ENCODE assay signal across 9 cellular contexts in the genomic region with DNA sequence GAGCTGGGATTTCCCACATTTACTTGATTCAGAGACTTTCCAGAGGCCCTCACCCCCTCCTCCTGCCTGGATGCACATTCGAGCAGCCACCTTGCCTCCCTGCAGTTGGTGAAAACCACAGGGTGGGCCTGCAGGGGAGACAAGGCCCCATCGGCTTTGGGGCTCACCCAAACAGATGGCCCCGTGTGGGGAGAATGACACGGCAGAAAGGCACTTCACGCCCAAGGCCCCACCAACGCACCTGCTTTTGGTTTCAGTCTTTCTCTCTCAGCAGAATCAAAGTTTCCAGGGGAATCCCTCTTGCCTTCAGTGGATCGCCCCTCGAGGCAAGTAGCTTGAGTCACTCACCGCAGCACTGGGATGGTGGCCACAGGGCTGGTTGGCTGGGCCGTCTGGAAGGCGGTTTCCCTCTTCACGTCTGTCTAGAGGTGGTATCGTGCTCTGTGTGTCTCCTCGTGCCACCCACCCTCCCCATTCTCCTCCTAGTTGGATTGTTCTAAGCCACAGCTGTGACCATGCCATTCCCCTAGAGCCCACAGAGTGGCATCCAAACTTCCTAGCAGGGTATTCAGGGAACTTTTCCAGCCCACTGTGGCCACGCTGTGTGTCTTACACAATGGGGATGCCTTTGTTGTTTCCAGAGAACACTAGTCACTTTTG. TPM values are rescaled to one million over a fixed set of nuclear protein-coding genes. Genes with fewer than 3 reads are reported as not detected.
DNase-seq lines count a peak whose midpoint lies in the region; ATAC-seq and TF ChIP-seq lines count a peak whose summit lies in the region.
"Had no signal": no experiment of that assay in that cellular context is flagged by ENCODE, and none has a peak within 500 bp of the region (broad histone marks: within the 10 kb centered on the region; RNA-seq: fewer than 3 reads in every experiment).

No MANE protein-coding gene starts in this region.

- DNase-seq in activated CD4-positive, alpha-beta T cell treated with anti-CD3 and anti-CD28 coated beads for 36 hours: peak; percentile 95
- peak; percentile 30 for DNase-seq in fibroblast of gingiva (ENCODE audit: low read depth)
- DNase-seq in stimulated activated CD8-positive, alpha-beta memory T cell treated with anti-CD3 and anti-CD28 coated beads, Interleukin-4, amount 100 ng/mL, for 24 hours (ENCODE audit: low read depth): peak; percentile 78
- DNase-seq in DMS53 treated with DMSO at 0.1 percent for 48 hours (lab: John Stamatoyannopoulos, UW; ENCODE audit: unreplicated experiment): no peak
- no peak for DNase-seq in NCI-H187 treated with DMSO at 0.1 percent for 48 hours (lab: John Stamatoyannopoulos, UW)
- no peak for DNase-seq in NCI-H2227 treated with DMSO at 0.1 percent for 48 hours (lab: John Stamatoyannopoulos, UW)

- intact Hi-C loops in activated CD4-positive, alpha-beta T cell treated with anti-CD3 and anti-CD28 coated beads for 36 hours (cut with DNase I, micrococcal nuclease): loop anchor here (1.0 to 10.0 kb wide), 12 partner anchors 15 to 997 kb away; partner anchors contain the start of genes SEC61B (in 2 of the 2), ERP44 (in 1 of the 2), INVS (in 1 of the 2) and STX17 (in 1 of the 2)

- CTCF ChIA-PET in activated CD4-positive, alpha-beta T cell treated with anti-CD3 and anti-CD28 coated beads for 36 hours (lab: Charles Lee): interaction anchor here (0.7 to 1.3 kb wide), 4 partner anchors 10 to 32 kb away, joined by 3 to 4 read pairs (median 3); partner anchors contain the start of genes ALG2 and SEC61B

- H3K4me3 Mint-ChIP-seq in activated CD4-positive, alpha-beta T cell treated with anti-CD3 and anti-CD28 coated beads for 36 hours: peak overlapping the region; percentile 58
- H3K4me3 Mint-ChIP-seq: nephron had no signal

- peak; percentile 84 for ATAC-seq in HG03064 (IDR thresholded peaks at IDR 0.05; ENCODE audit: low read depth, unreplicated experiment)
- ATAC-seq in activated CD4-positive, alpha-beta T cell treated with anti-CD3 and anti-CD28 coated beads for 36 hours: peak; percentile 83

- peaks cover 5% of the 10 kb centered on the region for H3K27me3 Mint-ChIP-seq in activated CD4-positive, alpha-beta T cell treated with anti-CD3 and anti-CD28 coated beads for 36 hours

- H3K27ac Mint-ChIP-seq in activated CD4-positive, alpha-beta T cell treated with anti-CD3 and anti-CD28 coated beads for 36 hours: peak overlapping the region; percentile 95
- H3K27ac Mint-ChIP-seq: nephron had no signal

- in situ Hi-C loops in GM18951 (cut with MboI; ENCODE audit: low sequenced_read_pairs, unreplicated experiment): no loop called here

- TF ChIP-seq POLR2A in GM18951 (IDR thresholded peaks at IDR 0.05; ENCODE audit: extremely low read depth, insufficient read depth, insufficient read length): peak; percentile 54

- H3K4me1 Mint-ChIP-seq in activated CD4-positive, alpha-beta T cell treated with anti-CD3 and anti-CD28 coated beads for 36 hours: peaks cover 60% of the 10 kb centered on the region

- H3K36me3 Mint-ChIP-seq in activated CD4-positive, alpha-beta T cell treated with anti-CD3 and anti-CD28 coated beads for 36 hours (ENCODE audit: low read depth): no peaks in the 10 kb centered on the region

- POLR2A ChIA-PET in activated CD4-positive, alpha-beta T cell treated with anti-CD3 and anti-CD28 coated beads for 36 hours (lab: Charles Lee): interaction anchor here (1.3 kb wide), 2 partner anchors 32 to 565 kb away, joined by 3 to 5 read pairs; partner anchors contain the start of genes ALG2 and SEC61B

- no peaks in the 10 kb centered on the region for H3K9me3 Mint-ChIP-seq in activated CD4-positive, alpha-beta T cell treated with anti-CD3 and anti-CD28 coated beads for 36 hours (ENCODE audit: low read depth)
- H3K9me3 Mint-ChIP-seq: nephron had no signal

RNA-seq across cellular contexts. Expression of gene SEC61B, which starts 31.8 kb away (rescaled TPM):
- total RNA-seq in activated CD4-positive, alpha-beta T cell treated with anti-CD3 and anti-CD28 coated beads for 36 hours: 100 to 1,000 TPM in 1 of 2 experiments, 10 to 100 TPM in 1; 81.0 to 139 TPM

RNA-seq across cellular contexts. Expression of gene ALG2, which starts 32.2 kb away (rescaled TPM):
- total RNA-seq in activated CD4-positive, alpha-beta T cell treated with anti-CD3 and anti-CD28 coated beads for 36 hours: 10 to 100 TPM; 22.8 to 31.1 TPM

Comparison
In these comparisons a context has a peak if more than half of its experiments do, and no peak if none do; other contexts are left out.
1. DNase-seq: peak in activated CD4-positive, alpha-beta T cell treated with anti-CD3 and anti-CD28 coated beads for 36 hours (single experiment), fibroblast of gingiva (single experiment) and stimulated activated CD8-positive, alpha-beta memory T cell treated with anti-CD3 and anti-CD28 coated beads, Interleukin-4, amount 100 ng/mL, for 24 hours (single experiment); none in DMS53 treated with DMSO at 0.1 percent for 48 hours (single experiment), NCI-H187 treated with DMSO at 0.1 percent for 48 hours (single experiment) and NCI-H2227 treated with DMSO at 0.1 percent for 48 hours (single experiment).